ENCODE assay signal across 21 cellular contexts in genomic region chr12:80967565-80967964, GRCh38. TPM values are rescaled to one million over a fixed set of nuclear protein-coding genes. Genes with fewer than 3 reads are reported as not detected.
DNase-seq lines count a peak whose midpoint lies in the region; ATAC-seq, FAIRE-seq and TF ChIP-seq lines count a peak whose summit lies in the region.
"Had no signal": no experiment of that assay in that cellular context is flagged by ENCODE, and none has a peak within 500 bp of the region (broad histone marks: within the 10 kb centered on the region; RNA-seq: fewer than 3 reads in every experiment).

No MANE protein-coding gene starts in this region.

- H4K20me1 ChIP-seq in astrocyte (ENCODE audit: insufficient read depth, low read length): no peaks in the 10 kb centered on the region
- H4K20me1 ChIP-seq: BLaER1 treated with 17β-estradiol and CSF1 and Interleukin-3, amounts not matched to agents 10 nM and 100 nM had no signal

- H3K9me3 Mint-ChIP-seq in astrocyte (ENCODE audit: unreplicated experiment): no peaks in the 10 kb centered on the region
- peaks cover 0 to 5% (median 0%) of the 10 kb centered on the region in 7 donors for H3K9me3 Mint-ChIP-seq in CD14-positive monocyte

- CTCF ChIA-PET in A549 (lab: Yijun Ruan, JAX): no interaction called here

- H3K9me3 ChIP-seq in A549: no peaks in the 10 kb centered on the region
- no peaks in the 10 kb centered on the region for H3K9me3 ChIP-seq in astrocyte (ENCODE audit: insufficient read depth, low read depth, low read length)
- H3K9me3 ChIP-seq: BLaER1 treated with 17β-estradiol and CSF1 and Interleukin-3, amounts not matched to agents 10 nM and 100 nM had no signal

- no peak for TF ChIP-seq CTCF in A549 (IDR thresholded peaks at IDR 0.05)
- TF ChIP-seq CTCF in astrocyte (IDR thresholded peaks at IDR 0.05; ENCODE audit: insufficient read depth, low read depth, low read length): no peak
- TF ChIP-seq CTCF in CD14-positive monocyte (IDR thresholded peaks at IDR 0.05): no peak

- no peak for TF ChIP-seq EP300 in A549 (IDR thresholded peaks at IDR 0.05)

- H3K4me3 Mint-ChIP-seq in astrocyte (ENCODE audit: unreplicated experiment) (no peak overlapping the region), CD14-positive monocyte (no peak overlapping the region)
- H3K4me3 Mint-ChIP-seq: B cell; CD4-positive, alpha-beta memory T cell; CD4-positive, CD25-positive, alpha-beta regulatory T cell; CD8-positive, alpha-beta memory T cell had no signal

- no peaks in the 10 kb centered on the region for H3K27me3 ChIP-seq in astrocyte (ENCODE audit: insufficient read depth, low read length)
- H3K27me3 ChIP-seq: BLaER1 treated with 17β-estradiol and CSF1 and Interleukin-3, amounts not matched to agents 10 nM and 100 nM had no signal

- no peak overlapping the region for H3K4me2 ChIP-seq in A549
- H3K4me2 ChIP-seq in astrocyte (ENCODE audit: low read length): no peak overlapping the region
- H3K4me2 ChIP-seq: BLaER1 treated with 17β-estradiol and CSF1 and Interleukin-3, amounts not matched to agents 10 nM and 100 nM had no signal

- TF ChIP-seq POLR2A in A549 (IDR thresholded peaks at IDR 0.05; ENCODE audit: low read length) (no peak), H54 (IDR thresholded peaks at IDR 0.05; ENCODE audit: low read depth, low read length) (no peak)

- POLR2A ChIA-PET in A549 (lab: Yijun Ruan, JAX): no interaction called here

- no peak for TF ChIP-seq RAD21 in A549 (conservative IDR thresholded peaks at IDR 0.05 in 1 of 2, IDR thresholded peaks at IDR 0.05 in 1 of 2)

- H2AFZ ChIP-seq in astrocyte (ENCODE audit: low read depth, low read length): no peak overlapping the region

- WGBS in A549 (ENCODE audit: missing lambda C conversion rate): 15% methylated on average over 3 of the region's 3 CpGs

- H3K27ac ChIP-seq in A549: no peak overlapping the region
- H3K27ac ChIP-seq in astrocyte (ENCODE audit: low read depth, low read length): no peak overlapping the region
- H3K27ac ChIP-seq: BLaER1 treated with 17β-estradiol and CSF1 and Interleukin-3, amounts not matched to agents 10 nM and 100 nM; C4-2B had no signal

- H3K36me3 ChIP-seq in astrocyte (ENCODE audit: insufficient read depth, low read length): no peaks in the 10 kb centered on the region
- H3K36me3 ChIP-seq: BLaER1 treated with 17β-estradiol and CSF1 and Interleukin-3, amounts not matched to agents 10 nM and 100 nM had no signal

- H3K27me3 Mint-ChIP-seq in astrocyte (ENCODE audit: low read depth, unreplicated experiment): no peaks in the 10 kb centered on the region
- H3K27me3 Mint-ChIP-seq in CD14-positive monocyte (ENCODE audit: low read depth in 3 of 3): peaks cover 3 to 5% (median 3%) of the 10 kb centered on the region in 3 donors
- H3K27me3 Mint-ChIP-seq: B cell; CD4-positive, alpha-beta memory T cell; CD4-positive, CD25-positive, alpha-beta regulatory T cell; CD8-positive, alpha-beta memory T cell had no signal

- no peaks in the 10 kb centered on the region for H3K36me3 Mint-ChIP-seq in astrocyte (ENCODE audit: low read depth, unreplicated experiment)
- H3K36me3 Mint-ChIP-seq in CD14-positive monocyte: no peaks in the 10 kb centered on the region
- H3K36me3 Mint-ChIP-seq: CD4-positive, alpha-beta memory T cell; CD4-positive, CD25-positive, alpha-beta regulatory T cell; CD8-positive, alpha-beta memory T cell had no signal

- DNase-seq in A549 (ENCODE audit: low read depth in 1 of 2, low spot score in 1 of 2): no peak
- DNase-seq in H54 (ENCODE audit: insufficient read length, low spot score): no peak
- DNase-seq in astrocyte (ENCODE audit: low read depth): no peak
- no peak for DNase-seq in DMS114 treated with DMSO at 0.1 percent for 48 hours (lab: John Stamatoyannopoulos, UW; ENCODE audit: unreplicated experiment)
- DNase-seq in CD14-positive monocyte (ENCODE audit: low spot score): no peak
- DNase-seq: 8988T; AML-193; CD4-positive, alpha-beta memory T cell; CD4-positive, CD25-positive, alpha-beta regulatory T cell; CD8-positive, alpha-beta memory T cell; COR-L47; DMS 273 treated with DMSO at 0.1 percent for 48 hours; DMS79 treated with DMSO at 0.1 percent for 48 hours; GF-D8 had no signal

- H3K4me1 ChIP-seq in A549 (no peaks in the 10 kb centered on the region), astrocyte (ENCODE audit: insufficient read depth, low read length) (no peaks in the 10 kb centered on the region)
- H3K4me1 ChIP-seq: BLaER1 treated with 17β-estradiol and CSF1 and Interleukin-3, amounts not matched to agents 10 nM and 100 nM had no signal

- intact Hi-C loops in CD14-positive monocyte (cut with micrococcal nuclease): no loop called here

- no peak for ATAC-seq in A549

- H3K4me1 Mint-ChIP-seq in astrocyte (ENCODE audit: low read depth, unreplicated experiment): no peaks in the 10 kb centered on the region
- no peaks in the 10 kb centered on the region for H3K4me1 Mint-ChIP-seq in CD14-positive monocyte
- H3K4me1 Mint-ChIP-seq: B cell; CD4-positive, alpha-beta memory T cell; CD4-positive, CD25-positive, alpha-beta regulatory T cell; CD8-positive, alpha-beta memory T cell had no signal

- no peak overlapping the region for H3K4me3 ChIP-seq in A549
- no peak overlapping the region for H3K4me3 ChIP-seq in astrocyte (ENCODE audit: insufficient read depth, low read depth, low read length)
- H3K4me3 ChIP-seq: BLaER1 treated with 17β-estradiol and CSF1 and Interleukin-3, amounts not matched to agents 10 nM and 100 nM had no signal

- FAIRE-seq in A549 (lab: Jason Lieb, UNC) (no peak), H54 (lab: Jason Lieb, UNC) (peak; percentile 20), astrocyte (lab: Jason Lieb, UNC) (peak; percentile 9)
- FAIRE-seq: A204.1, G401.6, GM12891, GM19239 had no signal

- H3K79me2 ChIP-seq in astrocyte (ENCODE audit: insufficient read depth, low read length): no peaks in the 10 kb centered on the region

- no peak overlapping the region for H3K9ac ChIP-seq in astrocyte (ENCODE audit: low read length)
- H3K9ac ChIP-seq: BLaER1 treated with 17β-estradiol and CSF1 and Interleukin-3, amounts not matched to agents 10 nM and 100 nM had no signal

- H3K27ac Mint-ChIP-seq in astrocyte (ENCODE audit: unreplicated experiment): no peak overlapping the region
- no peak overlapping the region for H3K27ac Mint-ChIP-seq in CD14-positive monocyte
- H3K27ac Mint-ChIP-seq: B cell; CD4-positive, alpha-beta memory T cell; CD8-positive, alpha-beta memory T cell had no signal

TF ChIP-seq in A549, 52 proteins besides CTCF, POLR2A, EP300 and RAD21:
- TF ChIP-seq MAFK (IDR thresholded peaks at IDR 0.05; ENCODE audit: partially characterized antibody) (peak; percentile 71), HEYL (CRISPR knock-in tag; IDR thresholded peaks at IDR 0.05) (no peak)

RNA-seq across cellular contexts. Expression of gene LIN7A, which starts 29.8 kb away (rescaled TPM):
- polyA plus RNA-seq in A549 (2011; rRNA removed): 2.6 and 3.2 TPM in 2 replicates
- polyA plus RNA-seq in A549 (2012; cell fraction: cytosol; rRNA removed): 0.31 and 0.63 TPM in 2 replicates
- polyA plus RNA-seq in A549 (2012; cell fraction: nucleus; rRNA removed): 0.17 and 0.48 TPM in 2 replicates
- polyA plus RNA-seq in A549 (2017; fragmentation: RNase III; extraction: RNeasy Plus Mini Kit Qiagen cat#74134 plus additional on column Dnase treatment): 0.21 to 0.23 TPM (median 0.21 TPM) in 3 replicates
- polyA minus RNA-seq in A549 (2011; rRNA and poly(A)+ RNA removed): 1.7 and 3.1 TPM in 2 replicates
- 1.6 and 2.2 TPM in 2 replicates for total RNA-seq in astrocyte
- polyA plus RNA-seq in CD14-positive monocyte: 10 to 100 TPM in 1 of 2 donors, 1 to 10 TPM in 1; 8.0 to 16.6 TPM
- total RNA-seq: B cell; CD4-positive, alpha-beta memory T cell; CD8-positive, alpha-beta memory T cell had no signal
- polyA plus RNA-seq: CD4-positive, alpha-beta memory T cell; CD8-positive, alpha-beta memory T cell had no signal
